1 cellular context compared by ENCODE assay signal in genomic region chr2:9004338-9005204, GRCh38.
TF ChIP-seq lines count a peak whose summit lies in the region.

No MANE protein-coding gene starts in this region.

TF ChIP-seq in HCT116, 20 proteins besides CTCF, POLR2A, EP300 and RAD21 (continued from another document):
- TF ChIP-seq SP1 (IDR thresholded peaks at IDR 0.05; ENCODE audit: low read depth) (peak; percentile 29; the same call in 1 of the 2 replicates), SRF (IDR thresholded peaks at IDR 0.05; ENCODE audit: low read depth) (no peak), FOSL1 (IDR thresholded peaks at IDR 0.05; ENCODE audit: low read depth) (0 out of 2 replicates have a peak, but pooled peaks have one; percentile 4), ATF3 (IDR thresholded peaks at IDR 0.05) (no peak)
TF ChIP-seq in HCT116: peak in this region for 5.
